ENCODE assay signal across 8 cellular contexts in genomic region chr2:231666171-231667095, GRCh38. TPM values are rescaled to one million over a fixed set of nuclear protein-coding genes. Genes with fewer than 3 reads are reported as not detected.
DNase-seq lines count a peak whose midpoint lies in the region; ATAC-seq, FAIRE-seq and TF ChIP-seq lines count a peak whose summit lies in the region.

No MANE protein-coding gene starts in this region.

- no peak for TF ChIP-seq CTCF in fibroblast of pulmonary artery (IDR thresholded peaks at IDR 0.05; ENCODE audit: low read length, missing control alignments)

- peak overlapping the region; percentile 97 to 100 (median 98) for H3K27ac Mint-ChIP-seq in naive B cell

- peak; percentile 72 for DNase-seq in DMS79 treated with DMSO at 0.1 percent for 48 hours (lab: John Stamatoyannopoulos, UW)
- DNase-seq in HS-5 (ENCODE audit: low read depth): peak; percentile 63
- DNase-seq in SKM-1 treated with dmso at 0.1 percent for 144 hours (lab: John Stamatoyannopoulos, UW; ENCODE audit: unreplicated experiment): peak; percentile 92
- DNase-seq in fibroblast of pulmonary artery (ENCODE audit: low read depth): peak; percentile 94
- DNase-seq in naive B cell: peak; percentile 42
- no peak for DNase-seq in stimulated activated CD4-positive, alpha-beta T cell treated with anti-CD3 and anti-CD28 coated beads, Interleukin-4, amount 100 ng/mL, for 1 hour
- no peak for DNase-seq in RCC 7860 (ENCODE audit: low spot score)

- ATAC-seq in GM21367 (IDR thresholded peaks at IDR 0.05; ENCODE audit: unreplicated experiment) (peak; percentile 37), naive B cell (ENCODE audit: low read depth in 2 of 2) (peak in 1 of 2 donors; percentile 2)

- H3K27me3 Mint-ChIP-seq in naive B cell: no peaks in the 10 kb centered on the region

- FAIRE-seq in RCC 7860 (lab: Jason Lieb, UNC): no peak

- H3K9me3 Mint-ChIP-seq in naive B cell: peaks cover 0 to 4% (median 0%) of the 10 kb centered on the region in 7 donors

- H3K4me3 ChIP-seq in fibroblast of pulmonary artery (replicated peaks; ENCODE audit: low read depth, low read length): peak overlapping the region; percentile 55

- no peaks in the 10 kb centered on the region for H3K36me3 Mint-ChIP-seq in naive B cell

- H3K4me1 Mint-ChIP-seq in naive B cell: peaks cover 50 to 82% (median 69%) of the 10 kb centered on the region in 3 donors

- peak overlapping the region; percentile 83 to 92 (median 87) for H3K4me3 Mint-ChIP-seq in naive B cell

RNA-seq across cellular contexts. Expression of gene PTMA, which starts 41.9 kb away (rescaled TPM):
- 1,000 to 10,000 TPM; 1,295 to 2,538 (median 2,137) TPM for polyA plus RNA-seq in naive B cell (ENCODE audit: low read depth in 6 of 6)

Comparison
In these comparisons a context has a peak if more than half of its experiments do, and no peak if none do; other contexts are left out.
1. DNase-seq: peak in DMS79 treated with DMSO at 0.1 percent for 48 hours (single experiment), HS-5 (single experiment), SKM-1 treated with dmso at 0.1 percent for 144 hours (single experiment), fibroblast of pulmonary artery (single experiment) and naive B cell (single experiment); none in stimulated activated CD4-positive, alpha-beta T cell treated with anti-CD3 and anti-CD28 coated beads, Interleukin-4, amount 100 ng/mL, for 1 hour (single experiment) and RCC 7860 (single experiment).